Comparison of ENCODE assay signal across 37 cellular contexts in genomic region chr12:130342842-130343241, GRCh38. TPM values are rescaled to one million over a fixed set of nuclear protein-coding genes. Genes with fewer than 3 reads are reported as not detected.
"Had no signal": no experiment of that assay in that cellular context is flagged by ENCODE, and none has a peak within 500 bp of the region (broad histone marks: within the 10 kb centered on the region; RNA-seq: fewer than 3 reads in every experiment).

No MANE protein-coding gene starts in this region.

- H3K9me3 Mint-ChIP-seq: activated CD4-positive, alpha-beta T cell treated with anti-CD3 and anti-CD28 coated beads, Interleukin-2, amount 10 ng/mL, durations not matched to agents 7 days and 5 days; activated naive CD4-positive, alpha-beta T cell treated with anti-CD3 and anti-CD28 coated beads, Interleukin-2, amount 10 ng/mL, durations not matched to agents 7 days and 5 days; activated naive CD4-positive, alpha-beta T cell treated with anti-CD3 and anti-CD28 coated beads, Interleukin-2, amount 50 U/mL, for 24 hours; activated naive CD8-positive, alpha-beta T cell treated with anti-CD3 and anti-CD28 coated beads, Interleukin-2, amount 50 U/mL, for 24 hours; activated T-cell treated with anti-CD3 and anti-CD28 coated beads, Interleukin-2, amount 50 U/mL, for 24 hours; activated T-helper 2 cell treated with anti-CD3 and anti-CD28 coated beads, Interferon-gamma antibody, Interleukin-2, Interleukin-4, amounts not matched to agents 10 μg/mL and 5 μg/mL and 100 μg/mL, durations not matched to agents 14 hours and 24 hours and 36 hours; T-helper 1 cell treated with Interleukin-12 subunit alpha and Interleukin-12 subunit beta and Interleukin-4 antibody, amounts not matched to agents 30 μg/mL and 1 μg/mL, for 36 hours; T-helper 2 cell treated with Interferon-gamma antibody and Interleukin-4, amounts not matched to agents 5 μg/mL and 100 μg/mL, for 36 hours had no signal

- H3K4me3 ChIP-seq: ascending aorta, cardiac muscle cell had no signal

- H3K4me1 Mint-ChIP-seq: activated CD4-positive, alpha-beta T cell treated with anti-CD3 and anti-CD28 coated beads for 36 hours; activated CD4-positive, alpha-beta T cell treated with anti-CD3 and anti-CD28 coated beads, Interleukin-2, amount 10 ng/mL, durations not matched to agents 7 days and 5 days; activated CD8-positive, alpha-beta memory T cell treated with anti-CD3 and anti-CD28 coated beads, Interleukin-2, amount 10 ng/mL, durations not matched to agents 7 days and 5 days; activated naive CD4-positive, alpha-beta T cell treated with anti-CD3 and anti-CD28 coated beads, Interleukin-2, amount 50 U/mL, for 24 hours; brain had no signal

- H3K4me3 Mint-ChIP-seq: activated CD4-positive, alpha-beta memory T cell treated with anti-CD3 and anti-CD28 coated beads, Interleukin-2, amount 10 ng/mL, durations not matched to agents 7 days and 5 days; activated CD4-positive, alpha-beta T cell treated with anti-CD3 and anti-CD28 coated beads for 36 hours; activated CD4-positive, alpha-beta T cell treated with anti-CD3 and anti-CD28 coated beads, Interleukin-2, amount 10 ng/mL, durations not matched to agents 7 days and 5 days; activated CD8-positive, alpha-beta memory T cell treated with anti-CD3 and anti-CD28 coated beads, Interleukin-2, amount 10 ng/mL, durations not matched to agents 7 days and 5 days; activated CD8-positive, alpha-beta T cell treated with anti-CD3 and anti-CD28 coated beads, Interleukin-2, amount 10 ng/mL, durations not matched to agents 7 days and 5 days; activated naive CD4-positive, alpha-beta T cell treated with anti-CD3 and anti-CD28 coated beads, Interleukin-2, amount 10 ng/mL, durations not matched to agents 7 days and 5 days; activated naive CD4-positive, alpha-beta T cell treated with anti-CD3 and anti-CD28 coated beads, Interleukin-2, amount 50 U/mL, for 24 hours; activated naive CD8-positive, alpha-beta T cell; activated naive CD8-positive, alpha-beta T cell treated with anti-CD3 and anti-CD28 coated beads, Interleukin-2, amount 10 ng/mL, durations not matched to agents 7 days and 5 days; activated naive CD8-positive, alpha-beta T cell treated with anti-CD3 and anti-CD28 coated beads, Interleukin-2, amount 50 U/mL, for 24 hours; activated T-cell treated with anti-CD3 and anti-CD28 coated beads, Interleukin-2, amount 50 U/mL, for 24 hours; brain; T-helper 1 cell treated with Interleukin-12 subunit alpha and Interleukin-12 subunit beta and Interleukin-4 antibody, amounts not matched to agents 30 μg/mL and 1 μg/mL, for 36 hours; T-helper 2 cell treated with Interferon-gamma antibody and Interleukin-4, amounts not matched to agents 5 μg/mL and 100 μg/mL, for 36 hours; WTC11 had no signal

- H3K27ac Mint-ChIP-seq: activated CD4-positive, alpha-beta memory T cell treated with anti-CD3 and anti-CD28 coated beads, Interleukin-2, amount 10 ng/mL, durations not matched to agents 7 days and 5 days; activated CD4-positive, alpha-beta T cell treated with anti-CD3 and anti-CD28 coated beads for 36 hours; activated CD4-positive, alpha-beta T cell treated with anti-CD3 and anti-CD28 coated beads, Interleukin-2, amount 10 ng/mL, durations not matched to agents 7 days and 5 days; activated CD8-positive, alpha-beta memory T cell treated with anti-CD3 and anti-CD28 coated beads, Interleukin-2, amount 10 ng/mL, durations not matched to agents 7 days and 5 days; activated CD8-positive, alpha-beta T cell treated with anti-CD3 and anti-CD28 coated beads, Interleukin-2, amount 10 ng/mL, durations not matched to agents 7 days and 5 days; activated naive CD4-positive, alpha-beta T cell treated with anti-CD3 and anti-CD28 coated beads, Interleukin-2, amount 10 ng/mL, durations not matched to agents 7 days and 5 days; activated naive CD4-positive, alpha-beta T cell treated with anti-CD3 and anti-CD28 coated beads, Interleukin-2, amount 50 U/mL, for 24 hours; activated naive CD8-positive, alpha-beta T cell; activated naive CD8-positive, alpha-beta T cell treated with anti-CD3 and anti-CD28 coated beads, Interleukin-2, amount 10 ng/mL, durations not matched to agents 7 days and 5 days; activated naive CD8-positive, alpha-beta T cell treated with anti-CD3 and anti-CD28 coated beads, Interleukin-2, amount 50 U/mL, for 24 hours; activated T-cell treated with anti-CD3 and anti-CD28 coated beads, Interleukin-2, amount 50 U/mL, for 24 hours; activated T-helper 2 cell treated with anti-CD3 and anti-CD28 coated beads, Interferon-gamma antibody, Interleukin-2, Interleukin-4, amounts not matched to agents 10 μg/mL and 5 μg/mL and 100 μg/mL, durations not matched to agents 14 hours and 24 hours and 36 hours; brain; T-helper 1 cell treated with Interleukin-12 subunit alpha and Interleukin-12 subunit beta and Interleukin-4 antibody, amounts not matched to agents 30 μg/mL and 1 μg/mL, for 36 hours; T-helper 2 cell treated with Interferon-gamma antibody and Interleukin-4, amounts not matched to agents 5 μg/mL and 100 μg/mL, for 36 hours; WTC11 had no signal

- DNase-seq: activated CD4-positive, alpha-beta memory T cell treated with anti-CD3 and anti-CD28 coated beads, Interleukin-2, amount 10 ng/mL, durations not matched to agents 7 days and 5 days; activated CD4-positive, alpha-beta T cell treated with anti-CD3 and anti-CD28 coated beads for 1 hour; activated CD4-positive, alpha-beta T cell treated with anti-CD3 and anti-CD28 coated beads for 36 hours; activated CD4-positive, alpha-beta T cell treated with anti-CD3 and anti-CD28 coated beads for 48 hours; activated CD4-positive, alpha-beta T cell treated with anti-CD3 and anti-CD28 coated beads, Interleukin-2, amount 10 ng/mL, durations not matched to agents 7 days and 5 days; activated CD4-positive, alpha-beta T cell treated with anti-CD3 and anti-CD28 coated beads, Interleukin-2, amount 50 U/mL, for 48 hours; activated CD4-positive, CD25-positive, alpha-beta regulatory T cell; activated CD8-positive, alpha-beta memory T cell treated with anti-CD3 and anti-CD28 coated beads for 24 hours; activated CD8-positive, alpha-beta memory T cell treated with anti-CD3 and anti-CD28 coated beads, Interleukin-2, amount 10 ng/mL, durations not matched to agents 7 days and 5 days; activated CD8-positive, alpha-beta memory T cell treated with anti-CD3 and anti-CD28 coated beads, Interleukin-2, amount 50 U/mL, for 48 hours; activated CD8-positive, alpha-beta T cell treated with anti-CD3 and anti-CD28 coated beads, Interleukin-2, amount 10 ng/mL, durations not matched to agents 7 days and 5 days; activated effector memory CD4-positive, alpha-beta T cell treated with Interleukin-2 at 50 U/mL for 16 hours; activated gamma-delta T cell; activated naive CD4-positive, alpha-beta T cell treated with anti-CD3 and anti-CD28 coated beads, Interleukin-2, amount 10 ng/mL, durations not matched to agents 7 days and 5 days; activated naive CD4-positive, alpha-beta T cell treated with Interleukin-2 at 50 U/mL for 16 hours; activated naive CD8-positive, alpha-beta T cell treated with anti-CD3 and anti-CD28 coated beads, Interleukin-2, amount 10 ng/mL, durations not matched to agents 7 days and 5 days; activated naive CD8-positive, alpha-beta T cell treated with anti-CD3 and anti-CD28 coated beads, Interleukin-2, amount 50 U/mL, for 24 hours; activated T-cell treated with anti-CD3 and anti-CD28 coated beads, Interleukin-2, amount 50 U/mL, for 24 hours; activated T-cell treated with anti-CD3 and anti-CD28 coated beads, Interleukin-2, amount 50 U/mL, for 48 hours; amygdala; anterior cingulate cortex; central memory CD4-positive, alpha-beta T cell; T-helper 2 cell; T-helper 9 cell had no signal

- H3K4me1 ChIP-seq: ascending aorta had no signal

- H3K27me3 ChIP-seq: ascending aorta had no signal

- H3K36me3 ChIP-seq: ascending aorta, cardiac muscle cell had no signal

- H3K9me3 ChIP-seq: ascending aorta had no signal

- H3K27ac ChIP-seq: ascending aorta, cardiac muscle cell, VCaP had no signal

- ATAC-seq: activated CD4-positive, alpha-beta T cell treated with anti-CD3 and anti-CD28 coated beads for 36 hours; activated CD4-positive, CD25-positive, alpha-beta regulatory T cell treated with anti-CD3 and anti-CD28 coated beads, Interleukin-2, amount 50 U/mL, for 24 hours; activated CD8-positive, alpha-beta memory T cell treated with anti-CD3 and anti-CD28 coated beads, Interleukin-2, amount 10 ng/mL, durations not matched to agents 7 days and 5 days; activated CD8-positive, alpha-beta T cell treated with anti-CD3 and anti-CD28 coated beads, Interleukin-2, amount 10 ng/mL, durations not matched to agents 7 days and 5 days; activated naive CD8-positive, alpha-beta T cell treated with anti-CD3 and anti-CD28 coated beads, Interleukin-2, amount 50 U/mL, for 24 hours; WTC11 had no signal

- H3K36me3 Mint-ChIP-seq: activated CD8-positive, alpha-beta memory T cell treated with anti-CD3 and anti-CD28 coated beads, Interleukin-2, amount 10 ng/mL, durations not matched to agents 7 days and 5 days; activated naive CD4-positive, alpha-beta T cell treated with anti-CD3 and anti-CD28 coated beads, Interleukin-2, amount 10 ng/mL, durations not matched to agents 7 days and 5 days; activated naive CD4-positive, alpha-beta T cell treated with anti-CD3 and anti-CD28 coated beads, Interleukin-2, amount 50 U/mL, for 24 hours; activated naive CD8-positive, alpha-beta T cell; activated naive CD8-positive, alpha-beta T cell treated with anti-CD3 and anti-CD28 coated beads, Interleukin-2, amount 10 ng/mL, durations not matched to agents 7 days and 5 days; brain had no signal

RNA-seq across cellular contexts. Expression of gene PIWIL1, which starts 5.2 kb away (rescaled TPM):
- total RNA-seq: activated CD4-positive, alpha-beta memory T cell treated with anti-CD3 and anti-CD28 coated beads, Interleukin-2, amount 10 ng/mL, durations not matched to agents 7 days and 5 days; activated CD4-positive, alpha-beta T cell treated with anti-CD3 and anti-CD28 coated beads for 36 hours; activated CD4-positive, alpha-beta T cell treated with anti-CD3 and anti-CD28 coated beads, Interleukin-2, amount 10 ng/mL, durations not matched to agents 7 days and 5 days; activated CD8-positive, alpha-beta memory T cell treated with anti-CD3 and anti-CD28 coated beads, Interleukin-2, amount 10 ng/mL, durations not matched to agents 7 days and 5 days; activated CD8-positive, alpha-beta T cell treated with anti-CD3 and anti-CD28 coated beads, Interleukin-2, amount 10 ng/mL, durations not matched to agents 7 days and 5 days; activated naive CD8-positive, alpha-beta T cell treated with anti-CD3 and anti-CD28 coated beads, Interleukin-2, amount 10 ng/mL, durations not matched to agents 7 days and 5 days; activated T-helper 2 cell treated with anti-CD3 and anti-CD28 coated beads, Interferon-gamma antibody, Interleukin-2, Interleukin-4, amounts not matched to agents 10 μg/mL and 5 μg/mL and 100 μg/mL, durations not matched to agents 14 hours and 24 hours and 36 hours; ascending aorta; bronchial epithelial cell; cardiac muscle cell; WTC11 had no signal
- polyA plus RNA-seq: adipose tissue, cardiac muscle cell had no signal
